Comparison of ENCODE assay signal across 1 cellular context in the genomic region with DNA sequence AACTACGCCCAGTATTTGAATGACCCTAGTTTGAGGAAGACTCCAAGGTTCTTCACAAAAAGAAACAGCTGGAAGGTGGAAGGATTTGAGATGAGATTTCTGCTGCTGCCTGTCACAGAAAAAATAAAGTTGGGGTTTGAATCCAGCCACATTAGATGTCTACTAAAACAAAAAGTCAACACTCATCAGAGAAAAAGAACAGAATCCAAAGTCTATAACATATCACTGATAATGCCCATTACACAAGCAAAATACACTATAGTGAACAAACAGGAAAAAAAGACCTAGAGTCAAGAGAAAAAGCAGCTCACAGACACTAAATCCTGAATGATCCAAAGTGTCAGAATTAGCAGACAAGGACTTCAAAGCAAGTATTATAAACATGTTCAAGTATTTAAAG.
TF ChIP-seq lines count a peak whose summit lies in the region.

No MANE protein-coding gene starts in this region.

TF ChIP-seq in WTC11, 78 proteins besides CTCF, POLR2A, EP300 and RAD21 (continued from another document):
- TF ChIP-seq, protein P1, sequence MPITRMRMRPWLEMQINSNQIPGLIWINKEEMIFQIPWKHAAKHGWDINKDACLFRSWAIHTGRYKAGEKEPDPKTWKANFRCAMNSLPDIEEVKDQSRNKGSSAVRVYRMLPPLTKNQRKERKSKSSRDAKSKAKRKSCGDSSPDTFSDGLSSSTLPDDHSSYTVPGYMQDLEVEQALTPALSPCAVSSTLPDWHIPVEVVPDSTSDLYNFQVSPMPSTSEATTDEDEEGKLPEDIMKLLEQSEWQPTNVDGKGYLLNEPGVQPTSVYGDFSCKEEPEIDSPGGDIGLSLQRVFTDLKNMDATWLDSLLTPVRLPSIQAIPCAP (CRISPR knock-in tag; IDR thresholded peaks at IDR 0.05), result no peak
- TF ChIP-seq PRRX2 (CRISPR knock-in tag; IDR thresholded peaks at IDR 0.05), result no peak
- no peak for TF ChIP-seq KAT7 (CRISPR knock-in tag; IDR thresholded peaks at IDR 0.05; ENCODE audit: borderline replicate concordance)
- no peak for TF ChIP-seq CREM (CRISPR knock-in tag; IDR thresholded peaks at IDR 0.05)
TF ChIP-seq in WTC11: peak in this region for 0.
